ENCODE assay signal across 1 cellular context in genomic region chr12:25376985-25377384, GRCh38.
TF ChIP-seq lines count a peak whose summit lies in the region.

No MANE protein-coding gene starts in this region.

TF ChIP-seq in GM12878, 131 proteins besides CTCF, POLR2A, EP300 and RAD21:
- TF ChIP-seq FOXK2 (IDR thresholded peaks at IDR 0.05): no peak
- no peak for TF ChIP-seq CBX5 (IDR thresholded peaks at IDR 0.05; ENCODE audit: low read depth)
- no peak for TF ChIP-seq RCOR1 (conservative IDR thresholded peaks at IDR 0.05; ENCODE audit: low read depth, low read length)
- TF ChIP-seq NFIC (IDR thresholded peaks at IDR 0.05; ENCODE audit: low read depth, low read length): no peak
- no peak for TF ChIP-seq YY1 (IDR thresholded peaks at IDR 0.05; ENCODE audit: low read depth, low read length)
- no peak for TF ChIP-seq ZNF274 (IDR thresholded peaks at IDR 0.05; ENCODE audit: insufficient read depth, insufficient read length)
- no peak for TF ChIP-seq IRF4 (IDR thresholded peaks at IDR 0.05; ENCODE audit: low read depth, low read length)
- TF ChIP-seq BCL11A (IDR thresholded peaks at IDR 0.05; ENCODE audit: low read depth, low read length): no peak
- TF ChIP-seq IRF3 (IDR thresholded peaks at IDR 0.05): no peak
- no peak for TF ChIP-seq CREB1 (IDR thresholded peaks at IDR 0.05; ENCODE audit: low read depth)
